In genomic region chr19:56660381-56661105, GRCh38 we compare ENCODE assay signal across 14 cellular contexts. TPM values are rescaled to one million over a fixed set of nuclear protein-coding genes. Genes with fewer than 3 reads are reported as not detected.
DNase-seq lines count a peak whose midpoint lies in the region; ATAC-seq and TF ChIP-seq lines count a peak whose summit lies in the region.
"Had no signal": no experiment of that assay in that cellular context is flagged by ENCODE, and none has a peak within 500 bp of the region (broad histone marks: within the 10 kb centered on the region; RNA-seq: fewer than 3 reads in every experiment).

No MANE protein-coding gene starts in this region.

- no peak for TF ChIP-seq POLR2A in prostate gland (IDR thresholded peaks at IDR 0.05)

- intact Hi-C loops in lower lobe of right lung (cut with DNase I): no loop called here
- intact Hi-C loops in prostate gland (cut with DNase I): no loop called here
- intact Hi-C loops in activated naive CD4-positive, alpha-beta T cell treated with anti-CD3 and anti-CD28 coated beads for 36 hours (cut with micrococcal nuclease): no loop called here

- H3K9me3 ChIP-seq in BE2C (no peaks in the 10 kb centered on the region; the same call in none of the 2 replicates), HUES6 (ENCODE audit: control insufficient read depth, insufficient read depth, low read depth, low read length) (peaks cover 44% of the 10 kb centered on the region), lower lobe of right lung (peaks cover 20% of the 10 kb centered on the region), prostate gland (no peaks in the 10 kb centered on the region)
- H3K9me3 ChIP-seq: SJCRH30 had no signal

- H3K27me3 Mint-ChIP-seq in activated naive CD4-positive, alpha-beta T cell treated with anti-CD3 and anti-CD28 coated beads for 36 hours (ENCODE audit: low read depth): no peaks in the 10 kb centered on the region
- H3K27me3 Mint-ChIP-seq: activated CD4-positive, alpha-beta T cell treated with anti-CD3 and anti-CD28 coated beads, Interleukin-2, amount 10 ng/mL, durations not matched to agents 7 days and 5 days; activated naive CD4-positive, alpha-beta T cell treated with anti-CD3 and anti-CD28 coated beads, Interleukin-2, amount 50 U/mL, for 24 hours had no signal

- ATAC-seq in lower lobe of right lung (peak in 1 of 2 donors; percentile 37), HG03196 (IDR thresholded peaks at IDR 0.05; ENCODE audit: unreplicated experiment) (no peak)

- 15% methylated on average over 32 of the region's 32 CpGs for WGBS in prostate gland

- H3K4me3 Mint-ChIP-seq in activated naive CD4-positive, alpha-beta T cell treated with anti-CD3 and anti-CD28 coated beads for 36 hours: no peak overlapping the region
- H3K4me3 Mint-ChIP-seq: activated CD4-positive, alpha-beta T cell treated with anti-CD3 and anti-CD28 coated beads, Interleukin-2, amount 10 ng/mL, durations not matched to agents 7 days and 5 days; activated naive CD4-positive, alpha-beta T cell treated with anti-CD3 and anti-CD28 coated beads, Interleukin-2, amount 50 U/mL, for 24 hours had no signal

- peaks cover 41% of the 10 kb centered on the region for H3K36me3 Mint-ChIP-seq in activated naive CD4-positive, alpha-beta T cell treated with anti-CD3 and anti-CD28 coated beads for 36 hours (ENCODE audit: low read depth)

- CTCF ChIA-PET in activated naive CD4-positive, alpha-beta T cell treated with anti-CD3 and anti-CD28 coated beads for 36 hours (lab: Charles Lee): no interaction called here

- H3K9ac ChIP-seq in HUES6 (ENCODE audit: low read length): no peak overlapping the region

- H3K27me3 ChIP-seq in BE2C: no peaks in the 10 kb centered on the region
- no peaks in the 10 kb centered on the region for H3K27me3 ChIP-seq in HUES6 (ENCODE audit: control insufficient read depth, insufficient read depth, low read length)
- no peaks in the 10 kb centered on the region for H3K27me3 ChIP-seq in lower lobe of right lung (ENCODE audit: low read depth)
- no peaks in the 10 kb centered on the region for H3K27me3 ChIP-seq in prostate gland (replicated peaks; ENCODE audit: insufficient read depth)
- H3K27me3 ChIP-seq: SJCRH30 had no signal

- H3K4me3 ChIP-seq in BE2C (ENCODE audit: low read depth, low read length) (no peak overlapping the region), HUES6 (ENCODE audit: low read depth, low read length) (peak overlapping the region; percentile 33; the same call in 1 of the 2 replicates), cardiac fibroblast (replicated peaks in 1 of 2; ENCODE audit: low read depth in 2 of 2, low read length in 2 of 2) (no peak overlapping the region), lower lobe of right lung (no peak overlapping the region), prostate gland (no peak overlapping the region)
- H3K4me3 ChIP-seq: SJCRH30 had no signal

- TF ChIP-seq CTCF in BE2C (IDR thresholded peaks at IDR 0.05; ENCODE audit: low read depth, low read length) (peak; percentile 25), cardiac fibroblast (IDR thresholded peaks at IDR 0.05; ENCODE audit: low read depth, low read length) (peak; percentile 12), lower lobe of right lung (IDR thresholded peaks at IDR 0.05) (peak; percentile 27), prostate gland (IDR thresholded peaks at IDR 0.05) (no peak)

- no peaks in the 10 kb centered on the region for H3K4me1 Mint-ChIP-seq in activated naive CD4-positive, alpha-beta T cell treated with anti-CD3 and anti-CD28 coated beads for 36 hours (ENCODE audit: low read depth)
- H3K4me1 Mint-ChIP-seq: activated CD4-positive, alpha-beta T cell treated with anti-CD3 and anti-CD28 coated beads, Interleukin-2, amount 10 ng/mL, durations not matched to agents 7 days and 5 days; activated naive CD4-positive, alpha-beta T cell treated with anti-CD3 and anti-CD28 coated beads, Interleukin-2, amount 50 U/mL, for 24 hours had no signal

- no peak overlapping the region for H3K27ac Mint-ChIP-seq in activated naive CD4-positive, alpha-beta T cell treated with anti-CD3 and anti-CD28 coated beads for 36 hours
- H3K27ac Mint-ChIP-seq: activated CD4-positive, alpha-beta T cell treated with anti-CD3 and anti-CD28 coated beads, Interleukin-2, amount 10 ng/mL, durations not matched to agents 7 days and 5 days; activated naive CD4-positive, alpha-beta T cell treated with anti-CD3 and anti-CD28 coated beads, Interleukin-2, amount 50 U/mL, for 24 hours had no signal

- DNase-seq in BE2C (no peak), cardiac fibroblast (ENCODE audit: low read depth in 2 of 2) (peak in 1 of 2 donors; percentile 4), lower lobe of right lung (no peak), SKM-1 treated with dmso at 0.1 percent for 144 hours (lab: John Stamatoyannopoulos, UW; ENCODE audit: unreplicated experiment) (no peak), prostate gland (ENCODE audit: low spot score) (no peak)
- DNase-seq in activated naive CD4-positive, alpha-beta T cell treated with anti-CD3 and anti-CD28 coated beads for 36 hours: no peak
- DNase-seq: activated CD4-positive, alpha-beta T cell treated with anti-CD3 and anti-CD28 coated beads, Interleukin-2, amount 10 ng/mL, durations not matched to agents 7 days and 5 days; COR-L47; foreskin melanocyte; NCI-H2171 treated with DMSO at 0.1 percent for 48 hours had no signal

- H3K36me3 ChIP-seq in BE2C: no peaks in the 10 kb centered on the region
- 0 out of 2 replicates have a peak, but pooled peaks cover 4% of the 10 kb centered on the region for H3K36me3 ChIP-seq in HUES6 (ENCODE audit: control insufficient read depth, insufficient read depth, low read length)
- H3K36me3 ChIP-seq in lower lobe of right lung: peaks cover 16% of the 10 kb centered on the region
- no peaks in the 10 kb centered on the region for H3K36me3 ChIP-seq in prostate gland
- H3K36me3 ChIP-seq: SJCRH30 had no signal

- H3K9me3 Mint-ChIP-seq in activated naive CD4-positive, alpha-beta T cell treated with anti-CD3 and anti-CD28 coated beads for 36 hours: peaks cover 34% of the 10 kb centered on the region

- H3K27ac ChIP-seq in HUES6 (ENCODE audit: low read depth, low read length) (no peak overlapping the region), lower lobe of right lung (no peak overlapping the region), prostate gland (no peak overlapping the region)
- H3K27ac ChIP-seq: SJCRH30 had no signal

- H3K4me1 ChIP-seq in BE2C: no peaks in the 10 kb centered on the region
- no peaks in the 10 kb centered on the region for H3K4me1 ChIP-seq in HUES6 (ENCODE audit: control insufficient read depth, insufficient read depth, low read length)
- no peaks in the 10 kb centered on the region for H3K4me1 ChIP-seq in lower lobe of right lung
- H3K4me1 ChIP-seq in prostate gland (replicated peaks): no peaks in the 10 kb centered on the region
- H3K4me1 ChIP-seq: SJCRH30 had no signal

RNA-seq across cellular contexts. Expression of gene ZNF835, which starts 11.0 kb away (rescaled TPM):
- not detected for polyA plus RNA-seq in BE2C (2012; ENCODE audit: insufficient read depth, insufficient read length, low read depth)
- total RNA-seq in lower lobe of right lung (3.0 TPM), prostate gland (1 to 10 TPM; 2.5 to 4.5 TPM)
- 1 to 10 TPM in 1 of 2 experiments, under 1 TPM in 1; 0.67 to 1.3 TPM for total RNA-seq in activated naive CD4-positive, alpha-beta T cell treated with anti-CD3 and anti-CD28 coated beads for 36 hours

RNA-seq across cellular contexts. Expression of gene SMIM17, which starts 17.6 kb away (rescaled TPM):
- polyA plus RNA-seq in BE2C (2012; ENCODE audit: insufficient read depth, insufficient read length, low read depth): 0.42 TPM
- not detected for total RNA-seq in lower lobe of right lung
- not detected for total RNA-seq in prostate gland
- not detected for total RNA-seq in activated naive CD4-positive, alpha-beta T cell treated with anti-CD3 and anti-CD28 coated beads for 36 hours

Comparison
In these comparisons a context has a peak if more than half of its experiments do, and no peak if none do; other contexts are left out.
1. CTCF ChIP-seq: peak in BE2C (single experiment), cardiac fibroblast (single experiment) and lower lobe of right lung (single experiment); none in prostate gland (0 of 4).